21 cellular contexts compared by ENCODE assay signal in the genomic region with DNA sequence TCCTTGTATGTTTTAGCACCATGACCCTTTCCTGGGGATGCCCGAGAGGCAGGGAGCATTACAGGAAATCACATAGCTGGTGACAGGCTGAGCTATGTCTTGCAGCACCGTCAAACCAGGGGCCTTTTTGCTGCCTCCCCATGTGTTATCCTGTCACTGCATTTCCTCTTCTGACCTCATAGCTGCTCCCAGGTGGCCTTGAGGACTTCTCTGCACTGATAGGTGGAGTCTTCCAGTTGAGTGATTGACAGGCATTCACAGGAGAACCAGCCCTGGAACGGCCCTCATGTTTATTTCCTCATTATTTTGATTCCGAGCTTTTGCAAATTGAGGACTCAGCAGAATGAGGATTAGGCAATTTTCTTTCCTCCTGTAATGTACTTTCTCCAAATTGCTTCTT.
DNase-seq lines count a peak whose midpoint lies in the region; ATAC-seq and TF ChIP-seq lines count a peak whose summit lies in the region.
"Had no signal": no experiment of that assay in that cellular context is flagged by ENCODE, and none has a peak within 500 bp of the region (broad histone marks: within the 10 kb centered on the region; RNA-seq: fewer than 3 reads in every experiment).

No MANE protein-coding gene starts in this region.

- TF ChIP-seq POLR2A in suprapubic skin (IDR thresholded peaks at IDR 0.05): no peak

- ATAC-seq in GM19455 (IDR thresholded peaks at IDR 0.05; ENCODE audit: unreplicated experiment): no peak
- ATAC-seq in lower lobe of right lung: no peak
- ATAC-seq: CD8-positive, alpha-beta T cell; natural killer cell treated with Interleukin-12 subunit alpha and Interleukin-12 subunit beta and Interleukin-15 and Interleukin-18, amount 100 ng/mL, for 72 hours; psoas muscle; Right ventricle myocardium inferior; stimulated activated naive B cell treated with anti-CD40 and anti-IgM and Interleukin-4, amounts not matched to agents 10 μg/mL and 1 μg/mL and 100 μg/mL, for 72 hours had no signal

- TF ChIP-seq CTCF in suprapubic skin (IDR thresholded peaks at IDR 0.05) (no peak), lower lobe of right lung (IDR thresholded peaks at IDR 0.05) (no peak)

- no peak overlapping the region for H4K91ac ChIP-seq in trophoblast cell (ENCODE audit: low read depth, low read length)

- no peak for TF ChIP-seq EP300 in suprapubic skin (IDR thresholded peaks at IDR 0.05)

- H3K27ac ChIP-seq in trophoblast cell (ENCODE audit: low read depth, low read length) (no peak overlapping the region), suprapubic skin (no peak overlapping the region), lower lobe of right lung (no peak overlapping the region)
- H3K27ac ChIP-seq: coronary artery, psoas muscle, skin epidermis had no signal

- no peak overlapping the region for H2BK5ac ChIP-seq in trophoblast cell (ENCODE audit: low read depth, low read length, poor library complexity)

- no peak overlapping the region for H3K9ac ChIP-seq in trophoblast cell (ENCODE audit: low read length)

- H3K36me3 ChIP-seq in trophoblast cell (ENCODE audit: control insufficient read depth in 1 of 2, insufficient read depth in 2 of 2, low read length in 2 of 2): no peaks in the 10 kb centered on the region
- no peaks in the 10 kb centered on the region for H3K36me3 ChIP-seq in suprapubic skin
- H3K36me3 ChIP-seq in lower lobe of right lung: no peaks in the 10 kb centered on the region

- no peak overlapping the region for H2BK120ac ChIP-seq in trophoblast cell (ENCODE audit: insufficient read depth, low read length, poor library complexity)

- peaks cover 0 to 3% of the 10 kb centered on the region in 2 experiments for H3K4me1 ChIP-seq in trophoblast cell (ENCODE audit: control insufficient read depth in 1 of 2, insufficient read depth in 2 of 2, low read length in 2 of 2)
- H3K4me1 ChIP-seq in suprapubic skin: no peaks in the 10 kb centered on the region
- no peaks in the 10 kb centered on the region for H3K4me1 ChIP-seq in lower lobe of right lung
- H3K4me1 ChIP-seq: psoas muscle had no signal

- intact Hi-C loops in lower lobe of right lung (cut with DNase I): no loop called here

- H3K9me3 ChIP-seq in trophoblast cell (ENCODE audit: insufficient read depth, low read depth, low read length) (peaks cover 2% of the 10 kb centered on the region), suprapubic skin (no peaks in the 10 kb centered on the region), lower lobe of right lung (no peaks in the 10 kb centered on the region)
- H3K9me3 ChIP-seq: psoas muscle had no signal

- H3K79me1 ChIP-seq in trophoblast cell (ENCODE audit: low read length): no peaks in the 10 kb centered on the region

- DNase-seq in Daoy (ENCODE audit: low read depth) (peak; percentile 9), NCI-H69 (lab: John Stamatoyannopoulos, UW) (peak; percentile 7), iPS-NIHi11 (ENCODE audit: low spot score) (peak; percentile 21), trophoblast cell (no peak), suprapubic skin (ENCODE audit: low spot score in 2 of 2) (no peak), NCI-H1092 (lab: John Stamatoyannopoulos, UW) (no peak), lower lobe of right lung (no peak)
- DNase-seq: activated CD4-positive, CD25-positive, alpha-beta regulatory T cell treated with anti-CD3 and anti-CD28 coated beads, Interleukin-2, amount 50 U/mL, for 72 hours; activated gamma-delta T cell treated with Interleukin-2 at 50 U/mL for 16 hours; activated T-cell treated with anti-CD3 and anti-CD28 coated beads, Interleukin-2, amount 50 U/mL, for 1 hour; CD8-positive, alpha-beta T cell; IMR-90; NCI-H1436; NCI-H2171; psoas muscle; stimulated activated naive B cell treated with anti-CD40 and anti-IgM and Interleukin-4, amounts not matched to agents 10 μg/mL and 1 μg/mL and 100 μg/mL, for 72 hours had no signal

- H3K4me2 ChIP-seq in trophoblast cell (ENCODE audit: low read length): no peak overlapping the region

- H2AFZ ChIP-seq in trophoblast cell (ENCODE audit: insufficient read depth, low read length, poor library complexity): no peak overlapping the region

- no peak overlapping the region for H4K12ac ChIP-seq in trophoblast cell (ENCODE audit: low read depth, low read length)

- H2AK5ac ChIP-seq in trophoblast cell (ENCODE audit: low read length): no peak overlapping the region

- no peak overlapping the region for H2BK12ac ChIP-seq in trophoblast cell (ENCODE audit: low read length)

- H3K27me3 ChIP-seq in trophoblast cell (ENCODE audit: insufficient read depth, low read length) (no peaks in the 10 kb centered on the region), suprapubic skin (no peaks in the 10 kb centered on the region), lower lobe of right lung (ENCODE audit: low read depth) (no peaks in the 10 kb centered on the region)

- H3K4me3 ChIP-seq in trophoblast cell (ENCODE audit: low read depth, low read length) (peak overlapping the region; percentile 26), suprapubic skin (no peak overlapping the region), lower lobe of right lung (no peak overlapping the region)
- H3K4me3 ChIP-seq: coronary artery, psoas muscle, skin epidermis had no signal

- H3K14ac ChIP-seq in trophoblast cell (ENCODE audit: low read length): no peak overlapping the region

- no peak overlapping the region for H3K4ac ChIP-seq in trophoblast cell (ENCODE audit: low read depth, low read length)

- H4K8ac ChIP-seq in trophoblast cell (ENCODE audit: low read depth, low read length): no peak overlapping the region

- H3K79me2 ChIP-seq in trophoblast cell (ENCODE audit: control insufficient read depth, insufficient read depth, low read length, poor library complexity): no peaks in the 10 kb centered on the region

- no peak overlapping the region for H3K18ac ChIP-seq in trophoblast cell (ENCODE audit: low read length)

- no CpG with 5 or more reads among the region's 4 CpGs for WGBS in trophoblast cell (ENCODE audit: extremely low coverage, insufficient coverage, insufficient read length)
- WGBS in suprapubic skin: 18% methylated on average over 4 of the region's 4 CpGs

- H3K23ac ChIP-seq in trophoblast cell (ENCODE audit: low read length): no peak overlapping the region

Comparison
In these comparisons a context has a peak if more than half of its experiments do, and no peak if none do; other contexts are left out.
1. DNase-seq: peak in Daoy (single experiment), NCI-H69 (single experiment) and iPS-NIHi11 (single experiment); none in trophoblast cell (0 of 2), suprapubic skin (0 of 2), NCI-H1092 (single experiment) and lower lobe of right lung (single experiment).